8 cellular contexts compared by ENCODE assay signal in the genomic region with DNA sequence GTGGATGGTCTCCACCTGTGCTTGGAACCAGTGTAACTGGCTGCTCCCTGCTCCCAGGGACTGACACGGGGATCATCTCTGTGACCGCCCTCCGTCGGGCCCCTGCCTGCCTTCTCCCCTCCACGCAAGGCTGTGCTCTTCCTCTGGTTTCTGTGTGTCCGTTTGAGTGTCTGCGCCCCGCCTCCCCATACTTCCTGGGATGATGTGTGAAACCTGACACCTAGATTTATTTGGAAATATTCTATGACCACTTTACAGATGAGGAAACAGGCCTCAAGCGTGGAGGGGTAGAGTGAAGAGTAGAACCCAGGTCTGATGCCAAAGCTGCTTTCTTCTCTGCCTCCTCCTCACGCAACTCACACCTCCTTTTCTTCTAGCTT. TPM values are rescaled to one million over a fixed set of nuclear protein-coding genes. Genes with fewer than 3 reads are reported as not detected.
DNase-seq lines count a peak whose midpoint lies in the region; ATAC-seq, FAIRE-seq and TF ChIP-seq lines count a peak whose summit lies in the region.

No MANE protein-coding gene starts in this region.

- FAIRE-seq in frontal cortex (lab: Jason Lieb, UNC), result no peak

- no peaks in the 10 kb centered on the region for H3K9me3 Mint-ChIP-seq in GM23338
- no peaks in the 10 kb centered on the region for H3K9me3 Mint-ChIP-seq in activated naive CD8-positive, alpha-beta T cell treated with anti-CD3 and anti-CD28 coated beads, Interleukin-2, amount 10 ng/mL, durations not matched to agents 7 days and 5 days

- TF ChIP-seq POLR2A in spleen (IDR thresholded peaks at IDR 0.05), result no peak

- H2AFZ ChIP-seq in GM23338, result no peak overlapping the region

- H3K36me3 ChIP-seq in GM23338 (ENCODE audit: insufficient read depth), result no peaks in the 10 kb centered on the region
- H3K36me3 ChIP-seq in spleen, result peaks cover 0 to 55% (median 12%) of the 10 kb centered on the region in 6 donors

- peak overlapping the region; percentile 80 for H3K27ac Mint-ChIP-seq in GM23338
- H3K27ac Mint-ChIP-seq in activated naive CD8-positive, alpha-beta T cell treated with anti-CD3 and anti-CD28 coated beads, Interleukin-2, amount 10 ng/mL, durations not matched to agents 7 days and 5 days, result peak overlapping the region; percentile 80

- H3K4me1 Mint-ChIP-seq in GM23338, result peaks cover 47% of the 10 kb centered on the region
- H3K4me1 Mint-ChIP-seq in activated naive CD8-positive, alpha-beta T cell treated with anti-CD3 and anti-CD28 coated beads, Interleukin-2, amount 10 ng/mL, durations not matched to agents 7 days and 5 days, result peaks cover 54% of the 10 kb centered on the region

- no peaks in the 10 kb centered on the region for H3K9me3 ChIP-seq in spleen

- no peaks in the 10 kb centered on the region for H3F3A ChIP-seq in GM23338 (replicated peaks; ENCODE audit: low read depth)

- H3K4me3 Mint-ChIP-seq in GM23338, result peak overlapping the region; percentile 3; the same call in 1 of the 3 replicates
- no peak overlapping the region for H3K4me3 Mint-ChIP-seq in activated naive CD8-positive, alpha-beta T cell treated with anti-CD3 and anti-CD28 coated beads, Interleukin-2, amount 10 ng/mL, durations not matched to agents 7 days and 5 days

- no peaks in the 10 kb centered on the region for H3K36me3 Mint-ChIP-seq in GM23338 (ENCODE audit: low read depth)
- peaks cover 7% of the 10 kb centered on the region for H3K36me3 Mint-ChIP-seq in activated naive CD8-positive, alpha-beta T cell treated with anti-CD3 and anti-CD28 coated beads, Interleukin-2, amount 10 ng/mL, durations not matched to agents 7 days and 5 days

- H3K27me3 ChIP-seq in GM23338 (ENCODE audit: insufficient read depth), result no peaks in the 10 kb centered on the region
- peaks cover 0 to 7% (median 0%) of the 10 kb centered on the region in 7 donors for H3K27me3 ChIP-seq in spleen (replicated peaks in 1 of 7)

- POLR2A ChIA-PET in activated naive CD8-positive, alpha-beta T cell treated with anti-CD3 and anti-CD28 coated beads, Interleukin-2, amount 10 ng/mL, durations not matched to agents 7 days and 5 days (lab: Charles Lee), result interaction anchor here (1.7 kb wide), 1 partner anchor 24 kb away, joined by 4 read pairs; a partner anchor contains a TSS

- no peak overlapping the region for H3K4me3 ChIP-seq in GM23338
- no peak overlapping the region for H3K4me3 ChIP-seq in spleen

- DNase-seq in GM23338 (ENCODE audit: low spot score) (no peak), left ventricle myocardium superior (no peak), spleen (no peak), NCI-H187 (lab: John Stamatoyannopoulos, UW) (no peak), SIG-M5 treated with dmso at 0.1 percent for 504 hours (lab: John Stamatoyannopoulos, UW; ENCODE audit: unreplicated experiment) (no peak), frontal cortex (ENCODE audit: low spot score in 2 of 2) (no peak)
- DNase-seq in activated naive CD8-positive, alpha-beta T cell treated with anti-CD3 and anti-CD28 coated beads, Interleukin-2, amount 10 ng/mL, durations not matched to agents 7 days and 5 days, result no peak

- H3K79me2 ChIP-seq in GM23338 (replicated peaks; ENCODE audit: insufficient read depth), result no peaks in the 10 kb centered on the region

- peak overlapping the region; percentile 84 for H3K27ac ChIP-seq in GM23338 (ENCODE audit: low read depth)
- H3K27ac ChIP-seq in spleen, result peak overlapping the region in 7 of 8 donors; percentile 44 to 92 (median 89)

- H4K20me1 ChIP-seq in GM23338 (replicated peaks; ENCODE audit: insufficient read depth), result no peaks in the 10 kb centered on the region

- 0 out of 2 replicates have a peak overlapping the region, but pooled peaks have one; percentile 39 for H3K4me2 ChIP-seq in GM23338

- intact Hi-C loops in left ventricle myocardium superior (cut with micrococcal nuclease) (no loop called here), spleen (cut with DNase I; ENCODE audit: low total_unique reads) (no loop called here)

- TF ChIP-seq CTCF in GM23338 (conservative IDR thresholded peaks at IDR 0.05; ENCODE audit: low read depth in 2 of 2), result no peak
- no peak for TF ChIP-seq CTCF in spleen (IDR thresholded peaks at IDR 0.05 in 8 of 11, conservative IDR thresholded peaks at IDR 0.05 in 3 of 11)

- ATAC-seq in GM23338 (no peak), left ventricle myocardium superior (peak; percentile 8), HG02610 (IDR thresholded peaks at IDR 0.05; ENCODE audit: unreplicated experiment) (no peak)
- no peak for ATAC-seq in activated naive CD8-positive, alpha-beta T cell treated with anti-CD3 and anti-CD28 coated beads, Interleukin-2, amount 10 ng/mL, durations not matched to agents 7 days and 5 days (ENCODE audit: low read depth)

- WGBS in spleen, 5 donors, result 63 to 82% (median 74%) methylated on average over 10 of the region's 10 CpGs

- H3K27me3 Mint-ChIP-seq in GM23338 (ENCODE audit: insufficient read depth, low read depth, poor library complexity), result peaks cover 18% of the 10 kb centered on the region
- H3K27me3 Mint-ChIP-seq in activated naive CD8-positive, alpha-beta T cell treated with anti-CD3 and anti-CD28 coated beads, Interleukin-2, amount 10 ng/mL, durations not matched to agents 7 days and 5 days, result no peaks in the 10 kb centered on the region

- H3K9me2 ChIP-seq in GM23338 (ENCODE audit: insufficient read depth), result no peaks in the 10 kb centered on the region

- H3K4me1 ChIP-seq in GM23338 (ENCODE audit: insufficient read depth) (peaks cover 28% of the 10 kb centered on the region), spleen (peaks cover 29 to 98% (median 84%) of the 10 kb centered on the region in 6 donors)

TF ChIP-seq in GM23338, 12 proteins besides CTCF, POLR2A, EP300 and RAD21 (continues in another document):
- no peak for TF ChIP-seq EZH2 (IDR thresholded peaks at IDR 0.05; ENCODE audit: low read depth, unreplicated experiment)

RNA-seq across cellular contexts. Expression of a gene that starts 24.3 kb away (rescaled TPM):
- 17.1 and 22.7 TPM in 2 replicates for total RNA-seq in GM23338 (2014; rRNA removed; shearing (Covaris generic))
- polyA plus RNA-seq in GM23338 (2016; fragmentation: Nextera tagmentation; extraction: Ambion mirVana), result 6.5 and 9.6 TPM in 2 replicates
- total RNA-seq in activated naive CD8-positive, alpha-beta T cell treated with anti-CD3 and anti-CD28 coated beads, Interleukin-2, amount 10 ng/mL, durations not matched to agents 7 days and 5 days, result 10 to 100 TPM; 77.3 to 79.6 TPM
- 11.8 TPM for total RNA-seq in left ventricle myocardium superior
- total RNA-seq in spleen, result 100 to 1,000 TPM in 1 of 7 donors, 10 to 100 TPM in 6; 62.6 to 105 (median 82.3) TPM
- polyA plus RNA-seq in spleen, result 10 to 100 TPM; 21.7 to 45.9 (median 28.4) TPM
- 1.6 TPM for total RNA-seq in frontal cortex

RNA-seq across cellular contexts. Expression of a gene that starts 48.9 kb away (rescaled TPM):
- total RNA-seq in GM23338 (2014; rRNA removed; shearing (Covaris generic)), result 11.6 and 13.6 TPM in 2 replicates
- 5.4 and 5.9 TPM in 2 replicates for polyA plus RNA-seq in GM23338 (2016; fragmentation: Nextera tagmentation; extraction: Ambion mirVana)
- total RNA-seq in activated naive CD8-positive, alpha-beta T cell treated with anti-CD3 and anti-CD28 coated beads, Interleukin-2, amount 10 ng/mL, durations not matched to agents 7 days and 5 days, result 10 to 100 TPM; 20.5 to 20.9 TPM
- total RNA-seq in left ventricle myocardium superior, result 17.9 TPM
- 10 to 100 TPM; 25.0 to 54.3 (median 47.2) TPM for total RNA-seq in spleen
- 1 to 10 TPM; 4.6 to 7.0 (median 6.9) TPM for polyA plus RNA-seq in spleen
- 5.3 TPM for total RNA-seq in frontal cortex
